In genomic region chr4:1523506-1523905, GRCh38 we compare ENCODE assay signal across 25 cellular contexts.
"Had no signal": no experiment of that assay in that cellular context is flagged by ENCODE, and none has a peak within 500 bp of the region (broad histone marks: within the 10 kb centered on the region; RNA-seq: fewer than 3 reads in every experiment).

No MANE protein-coding gene starts in this region.

- H3K4me3 Mint-ChIP-seq: activated B cell treated with CpG ODN at 0.5 μM for 24 hours; activated CD4-positive, alpha-beta memory T cell treated with anti-CD3 and anti-CD28 coated beads for 36 hours; activated CD4-positive, alpha-beta T cell treated with anti-CD3 and anti-CD28 coated beads, Interleukin-2, amount 10 ng/mL, durations not matched to agents 7 days and 5 days; activated naive CD4-positive, alpha-beta T cell treated with anti-CD3 and anti-CD28 coated beads for 36 hours; activated naive CD8-positive, alpha-beta T cell treated with anti-CD3 and anti-CD28 coated beads, Interleukin-2, amount 10 ng/mL, durations not matched to agents 7 days and 5 days; activated T-helper 17 cell treated with anti-CD3 and anti-CD28 coated beads, Interleukin-2, amount 50 U/mL, for 72 hours; T-helper 1 cell treated with Interleukin-12 subunit alpha and Interleukin-12 subunit beta and Interleukin-4 antibody, amounts not matched to agents 30 μg/mL and 1 μg/mL, for 36 hours had no signal

- H3K4me1 Mint-ChIP-seq: activated naive CD8-positive, alpha-beta T cell treated with anti-CD3 and anti-CD28 coated beads, Interleukin-2, amount 10 ng/mL, durations not matched to agents 7 days and 5 days; activated T-helper 17 cell treated with anti-CD3 and anti-CD28 coated beads, Interleukin-2, amount 50 U/mL, for 72 hours had no signal

- ATAC-seq: activated T-helper 17 cell treated with anti-CD3 and anti-CD28 coated beads, Interleukin-2, amount 50 U/mL, for 72 hours had no signal

- H3K9me3 Mint-ChIP-seq: activated CD4-positive, alpha-beta T cell treated with anti-CD3 and anti-CD28 coated beads, Interleukin-2, amount 10 ng/mL, durations not matched to agents 7 days and 5 days; activated naive CD8-positive, alpha-beta T cell treated with anti-CD3 and anti-CD28 coated beads, Interleukin-2, amount 10 ng/mL, durations not matched to agents 7 days and 5 days; activated T-helper 17 cell treated with anti-CD3 and anti-CD28 coated beads, Interleukin-2, amount 50 U/mL, for 72 hours; T-helper 1 cell treated with Interleukin-12 subunit alpha and Interleukin-12 subunit beta and Interleukin-4 antibody, amounts not matched to agents 30 μg/mL and 1 μg/mL, for 36 hours had no signal

- H3K9me3 ChIP-seq: adrenal gland, Peyer's patch had no signal

- DNase-seq: activated B cell treated with CpG ODN at 0.5 μM for 24 hours; activated CD4-positive, alpha-beta memory T cell treated with anti-CD3 and anti-CD28 coated beads for 36 hours; activated CD4-positive, alpha-beta T cell treated with anti-CD3 and anti-CD28 coated beads, Interleukin-2, amount 10 ng/mL, durations not matched to agents 7 days and 5 days; activated CD8-positive, alpha-beta memory T cell treated with anti-CD3 and anti-CD28 coated beads for 24 hours; activated gamma-delta T cell; activated naive CD4-positive, alpha-beta T cell treated with anti-CD3 and anti-CD28 coated beads for 36 hours; activated naive CD8-positive, alpha-beta T cell treated with anti-CD3 and anti-CD28 coated beads, Interleukin-2, amount 10 ng/mL, durations not matched to agents 7 days and 5 days; activated T-cell treated with anti-CD3 and anti-CD28 coated beads for 4 hours; activated T-cell treated with anti-CD3 and anti-CD28 coated beads, Interleukin-2, amount 50 U/mL, for 48 hours; adrenal gland; IMR-90; Kasumi-1; KBM-7; NCI-H1105 treated with DMSO at 0.1 percent for 48 hours; NCI-H1436 treated with DMSO at 0.1 percent for 48 hours; NCI-H187; NCI-H2081; NCI-H446; NCI-H524; Peyer's patch; SHP77 treated with DMSO at 0.1 percent for 48 hours; T-helper 9 cell had no signal

- H3K27ac ChIP-seq: adrenal gland, Peyer's patch, RWPE1 had no signal

- H3K4me1 ChIP-seq: adrenal gland had no signal

- H3K36me3 Mint-ChIP-seq: activated CD4-positive, alpha-beta memory T cell treated with anti-CD3 and anti-CD28 coated beads for 36 hours; activated naive CD8-positive, alpha-beta T cell treated with anti-CD3 and anti-CD28 coated beads, Interleukin-2, amount 10 ng/mL, durations not matched to agents 7 days and 5 days had no signal

- H3K4me3 ChIP-seq: adrenal gland, Peyer's patch had no signal

- H3K27ac Mint-ChIP-seq: activated B cell treated with CpG ODN at 0.5 μM for 24 hours; activated CD4-positive, alpha-beta memory T cell treated with anti-CD3 and anti-CD28 coated beads for 36 hours; activated CD4-positive, alpha-beta T cell treated with anti-CD3 and anti-CD28 coated beads, Interleukin-2, amount 10 ng/mL, durations not matched to agents 7 days and 5 days; activated naive CD4-positive, alpha-beta T cell treated with anti-CD3 and anti-CD28 coated beads for 36 hours; activated naive CD8-positive, alpha-beta T cell treated with anti-CD3 and anti-CD28 coated beads, Interleukin-2, amount 10 ng/mL, durations not matched to agents 7 days and 5 days; activated T-helper 17 cell treated with anti-CD3 and anti-CD28 coated beads, Interleukin-2, amount 50 U/mL, for 72 hours; T-helper 1 cell treated with Interleukin-12 subunit alpha and Interleukin-12 subunit beta and Interleukin-4 antibody, amounts not matched to agents 30 μg/mL and 1 μg/mL, for 36 hours had no signal

- H3K36me3 ChIP-seq: adrenal gland, Peyer's patch had no signal
